In the genomic region with DNA sequence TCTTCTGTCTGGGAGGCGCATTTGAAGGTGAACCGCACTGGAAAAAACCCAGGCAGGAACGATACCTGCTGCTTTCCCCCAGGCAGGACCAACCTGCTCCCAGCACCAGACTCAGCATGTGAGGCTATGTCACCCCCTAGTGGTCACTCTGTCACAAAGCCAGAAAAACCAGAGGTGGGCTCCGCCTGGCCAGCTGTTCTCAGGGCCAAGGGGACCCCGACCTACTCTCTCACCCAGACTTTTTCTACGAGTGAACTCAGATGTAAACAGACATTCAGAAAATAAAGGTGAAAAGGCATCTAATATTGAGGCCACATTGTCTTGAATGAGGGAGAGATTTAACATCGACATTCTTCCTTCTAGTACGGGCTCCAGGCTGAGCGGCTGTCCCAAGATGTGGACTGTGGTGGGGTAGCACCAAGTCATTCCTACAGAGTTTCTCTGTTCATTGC, we compare ENCODE assay signal across 1 cellular context.
TF ChIP-seq lines count a peak whose summit lies in the region.

No MANE protein-coding gene starts in this region.

TF ChIP-seq in HepG2, 621 proteins besides CTCF, POLR2A, EP300 and RAD21 (continued from another document):
- TF ChIP-seq, protein P1, sequence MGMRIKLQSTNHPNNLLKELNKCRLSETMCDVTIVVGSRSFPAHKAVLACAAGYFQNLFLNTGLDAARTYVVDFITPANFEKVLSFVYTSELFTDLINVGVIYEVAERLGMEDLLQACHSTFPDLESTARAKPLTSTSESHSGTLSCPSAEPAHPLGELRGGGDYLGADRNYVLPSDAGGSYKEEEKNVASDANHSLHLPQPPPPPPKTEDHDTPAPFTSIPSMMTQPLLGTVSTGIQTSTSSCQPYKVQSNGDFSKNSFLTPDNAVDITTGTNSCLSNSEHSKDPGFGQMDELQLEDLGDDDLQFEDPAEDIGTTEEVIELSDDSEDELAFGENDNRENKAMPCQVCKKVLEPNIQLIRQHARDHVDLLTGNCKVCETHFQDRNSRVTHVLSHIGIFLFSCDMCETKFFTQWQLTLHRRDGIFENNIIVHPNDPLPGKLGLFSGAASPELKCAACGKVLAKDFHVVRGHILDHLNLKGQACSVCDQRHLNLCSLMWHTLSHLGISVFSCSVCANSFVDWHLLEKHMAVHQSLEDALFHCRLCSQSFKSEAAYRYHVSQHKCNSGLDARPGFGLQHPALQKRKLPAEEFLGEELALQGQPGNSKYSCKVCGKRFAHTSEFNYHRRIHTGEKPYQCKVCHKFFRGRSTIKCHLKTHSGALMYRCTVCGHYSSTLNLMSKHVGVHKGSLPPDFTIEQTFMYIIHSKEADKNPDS (CRISPR knock-in tag; IDR thresholded peaks at IDR 0.05) = no peak
- TF ChIP-seq CHD4 (IDR thresholded peaks at IDR 0.05; ENCODE audit: borderline replicate concordance, low read length) (no peak), FOSL2 (CRISPR knock-in tag; IDR thresholded peaks at IDR 0.05) (0 out of 2 replicates have a peak, but pooled peaks have one; percentile 21), PRDM10 (CRISPR knock-in tag; IDR thresholded peaks at IDR 0.05; ENCODE audit: low read depth) (no peak), KMT2A (CRISPR knock-in tag; IDR thresholded peaks at IDR 0.05) (no peak), ZC3H4 (CRISPR knock-in tag; IDR thresholded peaks at IDR 0.05; ENCODE audit: borderline replicate concordance) (no peak), CEBPG (CRISPR knock-in tag; IDR thresholded peaks at IDR 0.05) (no peak), GMEB2 (CRISPR knock-in tag; IDR thresholded peaks at IDR 0.05; ENCODE audit: low read depth) (no peak), ZBTB25 (CRISPR knock-in tag; IDR thresholded peaks at IDR 0.05) (0 out of 2 replicates have a peak, but pooled peaks have one; percentile 23), ZNF574 (CRISPR knock-in tag; IDR thresholded peaks at IDR 0.05) (no peak), XRCC5 (optimal IDR thresholded peaks at IDR 0.05; ENCODE audit: low read length) (peak; percentile 46), ZBTB7B (CRISPR knock-in tag; IDR thresholded peaks at IDR 0.05) (0 out of 2 replicates have a peak, but pooled peaks have one; percentile 53), ARID4A (CRISPR knock-in tag; IDR thresholded peaks at IDR 0.05; ENCODE audit: borderline replicate concordance) (no peak), SMC3 (IDR thresholded peaks at IDR 0.05; ENCODE audit: low read length) (peak; percentile 65; the same call in 1 of the 2 replicates), SMAD9 (CRISPR knock-in tag; IDR thresholded peaks at IDR 0.05) (no peak), ZNF558 (CRISPR knock-in tag; IDR thresholded peaks at IDR 0.05; ENCODE audit: borderline replicate concordance) (no peak), ZBTB34 (CRISPR knock-in tag; IDR thresholded peaks at IDR 0.05) (no peak)
- TF ChIP-seq, protein P2, sequence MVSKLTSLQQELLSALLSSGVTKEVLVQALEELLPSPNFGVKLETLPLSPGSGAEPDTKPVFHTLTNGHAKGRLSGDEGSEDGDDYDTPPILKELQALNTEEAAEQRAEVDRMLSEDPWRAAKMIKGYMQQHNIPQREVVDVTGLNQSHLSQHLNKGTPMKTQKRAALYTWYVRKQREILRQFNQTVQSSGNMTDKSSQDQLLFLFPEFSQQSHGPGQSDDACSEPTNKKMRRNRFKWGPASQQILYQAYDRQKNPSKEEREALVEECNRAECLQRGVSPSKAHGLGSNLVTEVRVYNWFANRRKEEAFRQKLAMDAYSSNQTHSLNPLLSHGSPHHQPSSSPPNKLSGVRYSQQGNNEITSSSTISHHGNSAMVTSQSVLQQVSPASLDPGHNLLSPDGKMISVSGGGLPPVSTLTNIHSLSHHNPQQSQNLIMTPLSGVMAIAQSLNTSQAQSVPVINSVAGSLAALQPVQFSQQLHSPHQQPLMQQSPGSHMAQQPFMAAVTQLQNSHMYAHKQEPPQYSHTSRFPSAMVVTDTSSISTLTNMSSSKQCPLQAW (CRISPR knock-in tag; IDR thresholded peaks at IDR 0.05) = no peak
TF ChIP-seq in HepG2: peak in this region for 9.
